In the genomic region with DNA sequence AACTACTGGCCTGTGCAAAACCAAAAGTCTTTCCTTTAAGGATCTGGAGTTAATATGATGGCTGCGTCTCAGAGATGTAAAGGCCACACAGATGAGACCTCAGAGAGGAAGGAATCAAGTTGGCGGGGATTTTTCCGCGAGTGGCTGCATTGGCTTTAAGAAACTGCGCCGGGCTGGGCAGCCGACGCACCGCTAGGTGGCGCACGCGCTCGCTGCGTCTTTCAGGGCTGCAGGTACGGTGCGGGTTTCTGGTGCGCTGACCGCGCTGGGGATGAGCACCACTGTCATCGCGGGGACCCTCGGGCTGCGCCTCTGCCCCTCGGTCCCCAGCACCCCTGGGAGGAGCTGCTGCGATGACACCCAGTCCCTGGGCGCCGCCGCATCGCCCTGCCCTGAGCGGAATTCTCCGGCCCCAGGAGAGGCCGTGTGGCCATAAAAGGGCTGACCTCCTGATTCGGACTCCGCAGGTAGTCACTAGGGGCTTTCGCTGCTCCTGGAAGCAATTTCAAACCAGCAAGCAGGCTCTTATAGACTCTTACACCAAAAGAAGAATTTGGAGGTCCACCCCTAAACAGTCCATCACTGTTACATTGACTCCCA, we compare ENCODE assay signal across 1 cellular context.
TF ChIP-seq lines count a peak whose summit lies in the region.

No MANE protein-coding gene starts in this region.

TF ChIP-seq in H1, 55 proteins besides CTCF, POLR2A, EP300 and RAD21:
- 0 out of 2 replicates have a peak, but pooled peaks have one; percentile 26 for TF ChIP-seq TBP (IDR thresholded peaks at IDR 0.05; ENCODE audit: low read depth, low read length)
- TF ChIP-seq, protein P1, sequence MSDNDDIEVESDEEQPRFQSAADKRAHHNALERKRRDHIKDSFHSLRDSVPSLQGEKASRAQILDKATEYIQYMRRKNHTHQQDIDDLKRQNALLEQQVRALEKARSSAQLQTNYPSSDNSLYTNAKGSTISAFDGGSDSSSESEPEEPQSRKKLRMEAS (IDR thresholded peaks at IDR 0.05): 0 out of 2 replicates have a peak, but pooled peaks have one; percentile 18
- TF ChIP-seq YY1 (IDR thresholded peaks at IDR 0.05; ENCODE audit: low read depth, low read length): peak; percentile 25; the same call in 1 of the 2 replicates
- TF ChIP-seq TAF7 (optimal IDR thresholded peaks at IDR 0.05; ENCODE audit: borderline replicate concordance, low read depth, low read length): peak; percentile 21
- TF ChIP-seq SRF (IDR thresholded peaks at IDR 0.05; ENCODE audit: low read depth, low read length): peak; percentile 15; the same call in 1 of the 2 replicates
- TF ChIP-seq CREB1 (IDR thresholded peaks at IDR 0.05): peak; percentile 27; the same call in 1 of the 2 replicates
- TF ChIP-seq, protein P2, sequence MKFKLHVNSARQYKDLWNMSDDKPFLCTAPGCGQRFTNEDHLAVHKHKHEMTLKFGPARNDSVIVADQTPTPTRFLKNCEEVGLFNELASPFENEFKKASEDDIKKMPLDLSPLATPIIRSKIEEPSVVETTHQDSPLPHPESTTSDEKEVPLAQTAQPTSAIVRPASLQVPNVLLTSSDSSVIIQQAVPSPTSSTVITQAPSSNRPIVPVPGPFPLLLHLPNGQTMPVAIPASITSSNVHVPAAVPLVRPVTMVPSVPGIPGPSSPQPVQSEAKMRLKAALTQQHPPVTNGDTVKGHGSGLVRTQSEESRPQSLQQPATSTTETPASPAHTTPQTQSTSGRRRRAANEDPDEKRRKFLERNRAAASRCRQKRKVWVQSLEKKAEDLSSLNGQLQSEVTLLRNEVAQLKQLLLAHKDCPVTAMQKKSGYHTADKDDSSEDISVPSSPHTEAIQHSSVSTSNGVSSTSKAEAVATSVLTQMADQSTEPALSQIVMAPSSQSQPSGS (IDR thresholded peaks at IDR 0.05; ENCODE audit: low read length): no peak
- peak; percentile 68; the same call in 1 of the 2 replicates for TF ChIP-seq GABPA (IDR thresholded peaks at IDR 0.05; ENCODE audit: borderline replicate concordance, insufficient read depth, low read length)
- TF ChIP-seq, protein P3, sequence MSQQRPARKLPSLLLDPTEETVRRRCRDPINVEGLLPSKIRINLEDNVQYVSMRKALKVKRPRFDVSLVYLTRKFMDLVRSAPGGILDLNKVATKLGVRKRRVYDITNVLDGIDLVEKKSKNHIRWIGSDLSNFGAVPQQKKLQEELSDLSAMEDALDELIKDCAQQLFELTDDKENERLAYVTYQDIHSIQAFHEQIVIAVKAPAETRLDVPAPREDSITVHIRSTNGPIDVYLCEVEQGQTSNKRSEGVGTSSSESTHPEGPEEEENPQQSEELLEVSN (IDR thresholded peaks at IDR 0.05): 0 out of 2 replicates have a peak, but pooled peaks have one; percentile 16
- no peak for TF ChIP-seq HDAC2 (IDR thresholded peaks at IDR 0.05; ENCODE audit: borderline replicate concordance in 1 of 2, low read depth in 2 of 2, low read length in 2 of 2)
- TF ChIP-seq SP4 (IDR thresholded peaks at IDR 0.05; ENCODE audit: low read length): no peak
- peak; percentile 41 for TF ChIP-seq ASH2L (IDR thresholded peaks at IDR 0.05; ENCODE audit: low read length)
